Comparison of ENCODE assay signal across 8 cellular contexts in the genomic region with DNA sequence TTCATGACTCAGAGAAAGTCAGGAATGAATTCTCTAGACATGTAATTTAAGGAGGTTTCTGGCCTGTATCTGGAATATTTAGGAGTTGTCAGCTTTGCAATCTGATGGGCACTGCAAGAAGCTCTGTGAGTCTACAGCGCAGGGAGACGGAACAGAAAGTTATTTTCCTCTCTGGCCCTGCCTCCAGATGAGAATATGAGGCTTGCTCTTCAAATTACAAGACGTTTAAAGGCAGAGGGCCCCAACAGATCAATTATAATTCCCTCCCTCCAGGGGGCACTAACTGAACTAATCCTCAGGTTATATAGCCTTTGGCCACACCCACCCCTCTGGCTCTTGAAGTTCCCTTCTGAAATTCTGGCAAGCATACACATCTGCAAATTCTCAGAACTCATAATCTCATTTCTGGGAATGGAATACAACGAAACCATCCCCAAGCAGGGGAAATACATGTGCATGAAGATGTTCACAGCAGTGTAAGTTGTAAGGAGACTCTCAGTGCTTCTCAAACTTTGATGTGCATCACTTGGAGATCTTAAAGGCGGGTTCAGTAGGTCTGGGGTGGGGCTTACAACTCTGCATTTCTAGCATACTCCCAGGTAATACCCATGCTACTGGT.
DNase-seq lines count a peak whose midpoint lies in the region; ATAC-seq and TF ChIP-seq lines count a peak whose summit lies in the region.

No MANE protein-coding gene starts in this region.

- peak overlapping the region in 2 of 4 donors; percentile 32 to 43 for H3K27ac ChIP-seq in gastroesophageal sphincter

- DNase-seq in NCI-H1417 (lab: John Stamatoyannopoulos, UW): peak in 2 of 3 experiments; percentile 9 to 51
- no peak for DNase-seq in NCI-H1417 treated with DMSO at 0.1 percent for 48 hours (lab: John Stamatoyannopoulos, UW)
- DNase-seq in HFF-Myc (ENCODE audit: extremely low read depth, low read depth): peak; percentile 50
- peak; percentile 15 for DNase-seq in NCI-H146 treated with DMSO at 0.1 percent for 48 hours (lab: John Stamatoyannopoulos, UW; ENCODE audit: unreplicated experiment)
- peak; percentile 49 for DNase-seq in activated CD8-positive, alpha-beta memory T cell treated with anti-CD3 and anti-CD28 coated beads, Interleukin-2, amount 50 U/mL, for 4 hours
- DNase-seq in stimulated activated CD4-positive, alpha-beta T cell treated with anti-CD3 and anti-CD28 coated beads, Interleukin-12 subunit alpha, Interleukin-12 subunit beta, amount 100 ng/mL, for 4 hours: peak; percentile 33
- DNase-seq in NCI-H187 (lab: John Stamatoyannopoulos, UW): no peak

- H3K36me3 ChIP-seq in gastroesophageal sphincter: no peaks in the 10 kb centered on the region

- H3K9me3 ChIP-seq in gastroesophageal sphincter: no peaks in the 10 kb centered on the region

- ATAC-seq in gastroesophageal sphincter: peak; percentile 61

- peaks cover 0 to 17% (median 3%) of the 10 kb centered on the region in 3 donors for H3K4me1 ChIP-seq in gastroesophageal sphincter

- TF ChIP-seq POLR2A in gastroesophageal sphincter (IDR thresholded peaks at IDR 0.05): no peak

- H3K27me3 ChIP-seq in gastroesophageal sphincter: no peaks in the 10 kb centered on the region

- no peak for TF ChIP-seq EP300 in gastroesophageal sphincter (IDR thresholded peaks at IDR 0.05)

- 20 to 49% methylated on average over 4 to 5 of the region's 5 CpGs for WGBS in gastroesophageal sphincter (ENCODE audit: low coverage in 1 of 2), 2 donors

- TF ChIP-seq CTCF in HFF-Myc (IDR thresholded peaks at IDR 0.05; ENCODE audit: low read depth, low read length, missing control alignments) (peak; percentile 32), gastroesophageal sphincter (IDR thresholded peaks at IDR 0.05) (peak in 2 of 4 experiments; percentile 6 to 25)

- no peak overlapping the region for H3K4me3 ChIP-seq in HFF-Myc (replicated peaks; ENCODE audit: low read depth, low read length)
- H3K4me3 ChIP-seq in gastroesophageal sphincter: no peak overlapping the region

Comparison
In these comparisons a context has a peak if more than half of its experiments do, and no peak if none do; other contexts are left out.
1. DNase-seq: peak in NCI-H1417 (2 of 3), HFF-Myc (single experiment), NCI-H146 treated with DMSO at 0.1 percent for 48 hours (single experiment), activated CD8-positive, alpha-beta memory T cell treated with anti-CD3 and anti-CD28 coated beads, Interleukin-2, amount 50 U/mL, for 4 hours (single experiment) and stimulated activated CD4-positive, alpha-beta T cell treated with anti-CD3 and anti-CD28 coated beads, Interleukin-12 subunit alpha, Interleukin-12 subunit beta, amount 100 ng/mL, for 4 hours (single experiment); none in NCI-H1417 treated with DMSO at 0.1 percent for 48 hours (single experiment) and NCI-H187 (0 of 2).